21 cellular contexts compared by ENCODE assay signal in the genomic region with DNA sequence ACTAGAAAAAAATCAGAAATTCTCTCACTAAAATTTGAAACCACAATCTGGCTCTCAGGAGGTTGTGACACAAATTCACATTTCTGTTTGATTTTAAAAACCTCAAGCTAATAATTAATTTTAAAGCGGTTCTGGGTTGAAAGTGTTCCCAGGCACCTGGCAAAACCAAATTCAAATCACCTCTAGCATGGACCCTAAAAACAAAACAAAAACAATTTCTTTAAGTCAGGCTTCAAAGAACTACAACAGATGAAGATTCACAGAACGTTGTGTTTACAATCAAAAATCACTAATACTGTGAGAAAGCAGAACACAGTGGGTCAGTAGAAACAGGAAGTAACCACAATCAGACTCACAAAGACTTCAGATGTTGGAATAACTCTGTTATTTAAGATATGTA. TPM values are rescaled to one million over a fixed set of nuclear protein-coding genes. Genes with fewer than 3 reads are reported as not detected.
DNase-seq lines count a peak whose midpoint lies in the region; ATAC-seq, FAIRE-seq and TF ChIP-seq lines count a peak whose summit lies in the region.
"Had no signal": no experiment of that assay in that cellular context is flagged by ENCODE, and none has a peak within 500 bp of the region (broad histone marks: within the 10 kb centered on the region; RNA-seq: fewer than 3 reads in every experiment).

No MANE protein-coding gene starts in this region.

- POLR2A ChIA-PET in A673 (lab: Charles Lee; ENCODE audit: low non-redundant PET): no interaction called here

- H3K27me3 ChIP-seq in A673 (replicated peaks; ENCODE audit: insufficient read depth, low read depth, low read length, poor library complexity): peaks cover 8% of the 10 kb centered on the region
- H3K27me3 ChIP-seq: vagina had no signal

- no TSS peak for BruUV-seq in A673 (replicated peaks; lab: Mats Ljungman, UMichigan)

- no peaks in the 10 kb centered on the region for H3K9me3 ChIP-seq in A673 (ENCODE audit: low read depth, low read length, poor library complexity, severe bottlenecking)
- H3K9me3 ChIP-seq: vagina had no signal

- no peak for FAIRE-seq in GM12891 (lab: Jason Lieb, UNC)
- FAIRE-seq: A204.1 had no signal

- H3K27ac ChIP-seq in A673 (ENCODE audit: low read depth, low read length, poor library complexity, severe bottlenecking): peak overlapping the region; percentile 39
- H3K27ac ChIP-seq: hepatocyte, HL-60, KMS-11, neural progenitor cell, vagina had no signal

- CTCF ChIA-PET in A673 (lab: Charles Lee): no interaction called here

- DNase-seq in A673 (ENCODE audit: low spot score) (peak; percentile 3), left cardiac atrium (no peak), GM12891 (ENCODE audit: insufficient read length, low spot score) (no peak), cardiac septum (ENCODE audit: low spot score) (no peak)
- DNase-seq in stimulated activated CD4-positive, alpha-beta T cell treated with anti-CD3 and anti-CD28 coated beads, Interleukin-4, amount 100 ng/mL, for 24 hours: no peak
- DNase-seq: activated CD8-positive, alpha-beta T cell treated with anti-CD3 and anti-CD28 coated beads for 36 hours; C1 segment of cervical spinal cord; cerebellar nuclear complex; DMS153; NCI-H1105 treated with DMSO at 0.1 percent for 48 hours; RPMI8226 had no signal

- intact Hi-C loops in A673 (cut with micrococcal nuclease; ENCODE audit: unreplicated experiment): no loop called here
- intact Hi-C loops in left cardiac atrium (cut with DNase I): no loop called here
- intact Hi-C loops in cardiac septum (cut with DNase I): no loop called here

- TF ChIP-seq CTCF in A673 (conservative IDR thresholded peaks at IDR 0.05; ENCODE audit: low read depth, low read length): no peak

- H3K4me3 ChIP-seq in A673 (ENCODE audit: low read depth, low read length, poor library complexity, severe bottlenecking): no peak overlapping the region
- H3K4me3 ChIP-seq: hepatocyte, neural progenitor cell, vagina had no signal

- H3K4me1 ChIP-seq in A673 (ENCODE audit: insufficient read depth, low read length, poor library complexity, severe bottlenecking): no peaks in the 10 kb centered on the region
- H3K4me1 ChIP-seq: neural progenitor cell, vagina had no signal

- ATAC-seq in GM19025 (IDR thresholded peaks at IDR 0.05; ENCODE audit: low read depth, unreplicated experiment): peak; percentile 79
- peak; percentile 60 for ATAC-seq in HG02610 (IDR thresholded peaks at IDR 0.05; ENCODE audit: unreplicated experiment)
- ATAC-seq in HG03280 (IDR thresholded peaks at IDR 0.05; ENCODE audit: unreplicated experiment): peak; percentile 55
- no peak for ATAC-seq in left cardiac atrium
- ATAC-seq: activated CD8-positive, alpha-beta T cell treated with anti-CD3 and anti-CD28 coated beads for 36 hours had no signal

- TF ChIP-seq POLR2A in GM12891 (IDR thresholded peaks at IDR 0.05; ENCODE audit: low read depth, low read length): no peak

- H3K36me3 ChIP-seq in A673 (ENCODE audit: insufficient read depth, low read length, poor library complexity, severe bottlenecking): no peaks in the 10 kb centered on the region
- H3K36me3 ChIP-seq: neural progenitor cell, vagina had no signal

TF ChIP-seq in GM12891, 5 proteins besides CTCF, POLR2A, EP300 and RAD21:
- TF ChIP-seq POLR2AphosphoS5 (IDR thresholded peaks at IDR 0.05; ENCODE audit: low read depth, low read length): no peak
- TF ChIP-seq POU2F2 (IDR thresholded peaks at IDR 0.05; ENCODE audit: low read depth, low read length): no peak
- TF ChIP-seq SPI1 (IDR thresholded peaks at IDR 0.05; ENCODE audit: low read depth, low read length): no peak
- TF ChIP-seq PAX5 (IDR thresholded peaks at IDR 0.05; ENCODE audit: insufficient read depth, low read length, severe bottlenecking): no peak
- no peak for TF ChIP-seq TAF1 (IDR thresholded peaks at IDR 0.05; ENCODE audit: low read depth, low read length)

RNA-seq across cellular contexts. Expression of a gene that starts 7.2 kb away (rescaled TPM):
- total RNA-seq in A673 (2021) (not detected in 2 replicates), left cardiac atrium (1 to 10 TPM; 3.3 to 3.6 TPM), cardiac septum (0.57 TPM)
- under 0.01 TPM for polyA plus RNA-seq in GM12891 (2012; ENCODE audit: low read depth, missing spikeins)
- total RNA-seq: activated CD8-positive, alpha-beta T cell treated with anti-CD3 and anti-CD28 coated beads for 36 hours; activated T-helper 1 cell treated with anti-CD3 and anti-CD28 coated beads, Interleukin-12 subunit alpha, Interleukin-12 subunit beta, Interleukin-2, Interleukin-4 antibody, amounts not matched to agents 30 ng/mL and 10 ng/mL and 1 ng/mL, durations not matched to agents 14 hours and 24 hours and 36 hours had no signal

Comparison
In these comparisons a context has a peak if more than half of its experiments do, and no peak if none do; other contexts are left out.
1. ATAC-seq: peak in GM19025 (single experiment), HG02610 (single experiment) and HG03280 (single experiment); none in left cardiac atrium (0 of 2).